In genomic region chr6:69887714-69888345, GRCh38 we compare ENCODE assay signal across 27 cellular contexts. TPM values are rescaled to one million over a fixed set of nuclear protein-coding genes. Genes with fewer than 3 reads are reported as not detected.
"Had no signal": no experiment of that assay in that cellular context is flagged by ENCODE, and none has a peak within 500 bp of the region (broad histone marks: within the 10 kb centered on the region; RNA-seq: fewer than 3 reads in every experiment).

No MANE protein-coding gene starts in this region.

- FAIRE-seq: bronchial epithelial cell, TTC549 had no signal

- H3K9me3 ChIP-seq: colonic mucosa, esophagus muscularis mucosa, gastrocnemius medialis, mucosa of descending colon, right lobe of liver, upper lobe of right lung had no signal

- H3K36me3 ChIP-seq: colonic mucosa, esophagus muscularis mucosa, gastrocnemius medialis, right lobe of liver, upper lobe of right lung, WERI-Rb-1 had no signal

- H3K4me3 Mint-ChIP-seq: activated CD8-positive, alpha-beta T cell treated with anti-CD3 and anti-CD28 coated beads, Interleukin-2, amount 10 ng/mL, durations not matched to agents 7 days and 5 days; activated naive CD8-positive, alpha-beta T cell; effector memory CD8-positive, alpha-beta T cell; neural crest cell; stimulated activated effector memory CD8-positive, alpha-beta T cell treated with anti-CD3 and anti-CD28 coated beads, Interleukin-12 subunit alpha, Interleukin-12 subunit beta, amount 100 ng/mL, for 72 hours had no signal

- H3K9me3 Mint-ChIP-seq: effector memory CD8-positive, alpha-beta T cell had no signal

- H3K27me3 ChIP-seq: colonic mucosa, dorsolateral prefrontal cortex, esophagus muscularis mucosa, gastrocnemius medialis, right lobe of liver, upper lobe of right lung had no signal

- H3K4me1 ChIP-seq: colonic mucosa, esophagus muscularis mucosa, gastrocnemius medialis, right lobe of liver, upper lobe of right lung had no signal

- DNase-seq: activated CD4-positive, alpha-beta T cell treated with anti-CD3 and anti-CD28 coated beads for 1 hour; activated CD4-positive, alpha-beta T cell treated with anti-CD3 and anti-CD28 coated beads, Interleukin-2, amount 50 U/mL, for 1 hour; activated CD8-positive, alpha-beta T cell treated with anti-CD3 and anti-CD28 coated beads, Interleukin-2, amount 10 ng/mL, durations not matched to agents 7 days and 5 days; activated naive CD4-positive, alpha-beta T cell; amniotic stem cell; colonic mucosa; dorsolateral prefrontal cortex; effector memory CD8-positive, alpha-beta T cell; gastrocnemius medialis; hippocampal formation; left ventricle myocardium superior; mucosa of descending colon; occipital lobe; posterior cingulate gyrus; right lobe of liver; stimulated activated CD4-positive, alpha-beta T cell treated with anti-CD3 and anti-CD28 coated beads, Interleukin-1b, Interleukin-23, amount 100 ng/mL, for 48 hours; T-helper 1 cell; upper lobe of right lung; WERI-Rb-1 had no signal

- H3K4me1 Mint-ChIP-seq: stimulated activated effector memory CD8-positive, alpha-beta T cell treated with anti-CD3 and anti-CD28 coated beads, Interleukin-12 subunit alpha, Interleukin-12 subunit beta, amount 100 ng/mL, for 72 hours had no signal

- H3K27ac ChIP-seq: colonic mucosa, dorsolateral prefrontal cortex, esophagus muscularis mucosa, gastrocnemius medialis, right lobe of liver, skin epidermis, upper lobe of right lung, WERI-Rb-1 had no signal

- ATAC-seq: activated CD8-positive, alpha-beta T cell treated with anti-CD3 and anti-CD28 coated beads, Interleukin-2, amount 10 ng/mL, durations not matched to agents 7 days and 5 days; gastrocnemius medialis; left ventricle myocardium superior; mucosa of descending colon; right lobe of liver; upper lobe of right lung had no signal

- H3K27ac Mint-ChIP-seq: activated CD8-positive, alpha-beta T cell treated with anti-CD3 and anti-CD28 coated beads, Interleukin-2, amount 10 ng/mL, durations not matched to agents 7 days and 5 days; effector memory CD8-positive, alpha-beta T cell; stimulated activated effector memory CD8-positive, alpha-beta T cell treated with anti-CD3 and anti-CD28 coated beads, Interleukin-12 subunit alpha, Interleukin-12 subunit beta, amount 100 ng/mL, for 72 hours had no signal

- H3K4me3 ChIP-seq: colonic mucosa, dorsolateral prefrontal cortex, esophagus muscularis mucosa, gastrocnemius medialis, mucosa of descending colon, right lobe of liver, skin epidermis, upper lobe of right lung had no signal

- H3K36me3 Mint-ChIP-seq: stimulated activated effector memory CD8-positive, alpha-beta T cell treated with anti-CD3 and anti-CD28 coated beads, Interleukin-12 subunit alpha, Interleukin-12 subunit beta, amount 100 ng/mL, for 72 hours had no signal

RNA-seq across cellular contexts. Expression of gene COL19A1, which starts 21.5 kb away (rescaled TPM):
- total RNA-seq: activated CD8-positive, alpha-beta T cell treated with anti-CD3 and anti-CD28 coated beads, Interleukin-2, amount 10 ng/mL, durations not matched to agents 7 days and 5 days; bronchial epithelial cell; upper lobe of right lung had no signal
- polyA plus RNA-seq: mammary epithelial cell had no signal
